ENCODE assay signal across 17 cellular contexts in the genomic region with DNA sequence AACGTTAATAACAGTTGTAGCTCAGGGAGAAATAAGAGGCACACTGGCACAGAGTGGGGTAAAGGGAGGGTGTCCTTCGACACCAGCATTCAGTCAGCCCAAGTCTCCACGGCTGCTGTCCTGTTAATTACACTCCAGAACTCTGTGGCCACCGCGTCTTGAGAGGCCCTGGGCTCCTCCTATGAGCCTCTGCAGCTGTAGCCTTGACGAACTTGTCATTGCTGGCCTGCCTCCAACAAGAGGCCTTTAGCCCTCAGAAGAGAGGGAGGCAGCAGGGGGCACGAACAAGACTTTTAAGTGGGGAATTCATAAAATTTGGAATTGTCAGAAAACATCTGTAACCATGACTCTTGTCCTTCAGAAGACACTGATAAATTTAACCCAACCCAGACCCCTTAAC.
DNase-seq lines count a peak whose midpoint lies in the region; ATAC-seq, FAIRE-seq and TF ChIP-seq lines count a peak whose summit lies in the region.
"Had no signal": no experiment of that assay in that cellular context is flagged by ENCODE, and none has a peak within 500 bp of the region (broad histone marks: within the 10 kb centered on the region; RNA-seq: fewer than 3 reads in every experiment).

No MANE protein-coding gene starts in this region.

- H3K4me2 ChIP-seq in fibroblast of lung (ENCODE audit: extremely low read depth, insufficient read depth, low read length): no peak overlapping the region
- no peak overlapping the region for H3K4me2 ChIP-seq in neural cell (ENCODE audit: low read length)

- TF ChIP-seq CTCF in fibroblast of lung (conservative IDR thresholded peaks at IDR 0.05 in 1 of 2, IDR thresholded peaks at IDR 0.05 in 1 of 2; ENCODE audit: low read depth in 1 of 2, low read length in 2 of 2) (no peak), neural cell (IDR thresholded peaks at IDR 0.05; ENCODE audit: poor library complexity, severe bottlenecking) (no peak)

- H3K9me2 ChIP-seq in neural cell (ENCODE audit: insufficient read depth, low read length): no peaks in the 10 kb centered on the region

- DNase-seq in EH (ENCODE audit: low read depth): peak; percentile 59
- peak; percentile 3 for DNase-seq in adipocyte (ENCODE audit: low read depth)
- peak in 1 of 2 donors; percentile 12 for DNase-seq in fibroblast of lung (ENCODE audit: low read depth in 2 of 2)
- no peak for DNase-seq in RCC 7860 (ENCODE audit: low spot score)
- DNase-seq in iPS-NIHi11 (ENCODE audit: low spot score): no peak
- DNase-seq: CD4-positive, alpha-beta memory T cell; H9; Kasumi-1; MM.1S; NCI-H1092; NCI-H187; NCI-H526; PC-3 had no signal

- H3K27me3 ChIP-seq in adipocyte (replicated peaks; ENCODE audit: control insufficient read depth, insufficient read depth, low read length) (no peaks in the 10 kb centered on the region), fibroblast of lung (ENCODE audit: control insufficient read depth, insufficient read depth, low read length) (no peaks in the 10 kb centered on the region), neural cell (ENCODE audit: insufficient read depth, low read depth, low read length) (no peaks in the 10 kb centered on the region)

- no peak overlapping the region for H3K4me3 ChIP-seq in adipocyte (ENCODE audit: low read length)
- no peak overlapping the region for H3K4me3 ChIP-seq in fibroblast of lung (replicated peaks in 1 of 4; ENCODE audit: control extremely low read depth in 1 of 4, insufficient read depth in 1 of 4, low read depth in 3 of 4, low read length in 4 of 4)
- no peak overlapping the region for H3K4me3 ChIP-seq in neural cell (ENCODE audit: low read length)

- peak overlapping the region; percentile 9 for H2AFZ ChIP-seq in fibroblast of lung (ENCODE audit: low read length)
- H2AFZ ChIP-seq in neural cell (ENCODE audit: low read depth, low read length): no peak overlapping the region

- H3K9ac ChIP-seq in adipocyte (ENCODE audit: low read length): no peak overlapping the region
- no peak overlapping the region for H3K9ac ChIP-seq in fibroblast of lung (ENCODE audit: insufficient read depth, low read length)
- H3K9ac ChIP-seq in neural cell (ENCODE audit: low read length): no peak overlapping the region

- no peak overlapping the region for H3K27ac ChIP-seq in fibroblast of lung (ENCODE audit: insufficient read depth, low read length)
- peak overlapping the region; percentile 85 for H3K27ac ChIP-seq in neural cell (ENCODE audit: low read length)

- H3K79me2 ChIP-seq in fibroblast of lung (ENCODE audit: control insufficient read depth, insufficient read depth, low read length) (no peaks in the 10 kb centered on the region), neural cell (replicated peaks; ENCODE audit: insufficient read depth, low read length) (no peaks in the 10 kb centered on the region)

- no peak for FAIRE-seq in RCC 7860 (lab: Jason Lieb, UNC)
- FAIRE-seq: GM12891 had no signal

- H3K9me3 ChIP-seq in adipocyte (ENCODE audit: control insufficient read depth, low read length): no peaks in the 10 kb centered on the region
- H3K9me3 ChIP-seq in fibroblast of lung (ENCODE audit: control insufficient read depth, insufficient read depth, low read depth, low read length): no peaks in the 10 kb centered on the region
- no peaks in the 10 kb centered on the region for H3K9me3 ChIP-seq in neural cell (ENCODE audit: low read length)

- H3K36me3 ChIP-seq in adipocyte (ENCODE audit: control insufficient read depth, insufficient read depth, low read length, severe bottlenecking): no peaks in the 10 kb centered on the region
- no peaks in the 10 kb centered on the region for H3K36me3 ChIP-seq in fibroblast of lung (ENCODE audit: control insufficient read depth, insufficient read depth, low read length)
- no peaks in the 10 kb centered on the region for H3K36me3 ChIP-seq in neural cell (ENCODE audit: insufficient read depth, low read length)

- ATAC-seq in GM18517 (IDR thresholded peaks at IDR 0.05; ENCODE audit: unreplicated experiment) (no peak), HG03457 (IDR thresholded peaks at IDR 0.05; ENCODE audit: unreplicated experiment) (no peak)
- ATAC-seq: PC-3 had no signal

- TF ChIP-seq EP300 in neural cell (conservative IDR thresholded peaks at IDR 0.05; ENCODE audit: poor library complexity, severe bottlenecking): no peak

- no peaks in the 10 kb centered on the region for H3F3A ChIP-seq in neural cell (ENCODE audit: insufficient read depth, low read length, poor library complexity, severe bottlenecking)

- no peak for TF ChIP-seq RAD21 in neural cell (conservative IDR thresholded peaks at IDR 0.05)

- H3K4me1 ChIP-seq in adipocyte (ENCODE audit: control insufficient read depth, insufficient read depth, low read length) (peaks cover 36% of the 10 kb centered on the region), fibroblast of lung (ENCODE audit: control insufficient read depth, extremely low read depth, insufficient read depth, low read length) (peaks cover 2% of the 10 kb centered on the region)

- H4K20me1 ChIP-seq in fibroblast of lung (ENCODE audit: control insufficient read depth, extremely low read depth, insufficient read depth, low read length) (no peaks in the 10 kb centered on the region), neural cell (ENCODE audit: insufficient read depth) (no peaks in the 10 kb centered on the region)

TF ChIP-seq in neural cell, 6 proteins besides CTCF, POLR2A, EP300 and RAD21:
- TF ChIP-seq, protein P1, sequence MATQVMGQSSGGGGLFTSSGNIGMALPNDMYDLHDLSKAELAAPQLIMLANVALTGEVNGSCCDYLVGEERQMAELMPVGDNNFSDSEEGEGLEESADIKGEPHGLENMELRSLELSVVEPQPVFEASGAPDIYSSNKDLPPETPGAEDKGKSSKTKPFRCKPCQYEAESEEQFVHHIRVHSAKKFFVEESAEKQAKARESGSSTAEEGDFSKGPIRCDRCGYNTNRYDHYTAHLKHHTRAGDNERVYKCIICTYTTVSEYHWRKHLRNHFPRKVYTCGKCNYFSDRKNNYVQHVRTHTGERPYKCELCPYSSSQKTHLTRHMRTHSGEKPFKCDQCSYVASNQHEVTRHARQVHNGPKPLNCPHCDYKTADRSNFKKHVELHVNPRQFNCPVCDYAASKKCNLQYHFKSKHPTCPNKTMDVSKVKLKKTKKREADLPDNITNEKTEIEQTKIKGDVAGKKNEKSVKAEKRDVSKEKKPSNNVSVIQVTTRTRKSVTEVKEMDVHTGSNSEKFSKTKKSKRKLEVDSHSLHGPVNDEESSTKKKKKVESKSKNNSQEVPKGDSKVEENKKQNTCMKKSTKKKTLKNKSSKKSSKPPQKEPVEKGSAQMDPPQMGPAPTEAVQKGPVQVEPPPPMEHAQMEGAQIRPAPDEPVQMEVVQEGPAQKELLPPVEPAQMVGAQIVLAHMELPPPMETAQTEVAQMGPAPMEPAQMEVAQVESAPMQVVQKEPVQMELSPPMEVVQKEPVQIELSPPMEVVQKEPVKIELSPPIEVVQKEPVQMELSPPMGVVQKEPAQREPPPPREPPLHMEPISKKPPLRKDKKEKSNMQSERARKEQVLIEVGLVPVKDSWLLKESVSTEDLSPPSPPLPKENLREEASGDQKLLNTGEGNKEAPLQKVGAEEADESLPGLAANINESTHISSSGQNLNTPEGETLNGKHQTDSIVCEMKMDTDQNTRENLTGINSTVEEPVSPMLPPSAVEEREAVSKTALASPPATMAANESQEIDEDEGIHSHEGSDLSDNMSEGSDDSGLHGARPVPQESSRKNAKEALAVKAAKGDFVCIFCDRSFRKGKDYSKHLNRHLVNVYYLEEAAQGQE (IDR thresholded peaks at IDR 0.05; ENCODE audit: borderline replicate concordance): no peak
- TF ChIP-seq MXI1 (conservative IDR thresholded peaks at IDR 0.05; ENCODE audit: poor library complexity, severe bottlenecking) (no peak), SMC3 (conservative IDR thresholded peaks at IDR 0.05; ENCODE audit: poor library complexity) (no peak), TAF1 (IDR thresholded peaks at IDR 0.05; ENCODE audit: low read depth) (no peak), EZH2 (IDR thresholded peaks at IDR 0.05; ENCODE audit: borderline replicate concordance, insufficient read depth, low read length, poor library complexity, severe bottlenecking) (no peak), POLR2AphosphoS5 (IDR thresholded peaks at IDR 0.05) (no peak)

Comparison
In these comparisons a context has a peak if more than half of its experiments do, and no peak if none do; other contexts are left out.
1. DNase-seq: peak in EH (single experiment) and adipocyte (single experiment); none in RCC 7860 (single experiment) and iPS-NIHi11 (single experiment).